ENCODE assay signal across 8 cellular contexts in the genomic region with DNA sequence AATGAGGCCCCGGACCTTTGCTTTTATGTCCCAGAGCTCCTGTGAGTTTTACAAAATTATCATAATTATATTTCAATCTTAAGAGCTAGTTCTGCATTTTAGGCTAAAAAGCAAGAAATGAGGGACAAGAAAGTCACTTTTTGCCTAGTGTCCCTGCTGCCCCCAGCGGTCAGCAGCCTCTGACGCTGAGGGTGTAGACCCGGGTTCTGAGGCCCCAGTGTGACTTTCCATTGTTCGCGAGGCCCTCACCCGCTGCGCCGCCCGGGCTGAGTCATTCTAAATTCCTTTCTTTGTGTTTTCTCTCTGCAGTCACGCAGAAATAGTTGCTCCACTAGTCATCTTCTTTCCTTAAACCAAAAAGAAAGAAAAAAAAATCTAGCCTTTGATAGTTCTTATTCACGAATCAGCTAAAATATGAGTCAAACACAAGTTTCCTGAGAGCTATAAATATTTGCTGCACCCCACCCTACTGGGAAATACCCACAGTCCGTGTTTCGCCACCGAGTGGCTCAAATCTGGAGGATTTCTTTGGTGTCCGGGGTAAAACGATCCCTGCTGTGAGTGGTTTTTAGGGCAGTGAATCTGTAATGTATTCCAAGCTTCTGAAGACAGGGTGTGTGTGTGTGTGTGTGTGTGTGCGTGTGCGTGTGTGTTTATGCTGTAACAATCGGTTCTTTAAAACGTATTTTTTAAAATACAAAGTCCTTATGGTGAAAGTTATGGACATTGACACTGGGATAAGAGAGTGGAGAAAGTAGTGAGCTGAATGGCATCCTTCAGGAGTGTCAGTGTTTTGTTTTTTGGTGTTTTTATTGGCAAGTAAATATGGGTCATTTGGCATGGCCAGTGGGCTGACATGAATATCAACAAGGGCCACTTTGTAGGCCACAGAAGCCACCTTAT. TPM values are rescaled to one million over a fixed set of nuclear protein-coding genes. Genes with fewer than 3 reads are reported as not detected.
DNase-seq lines count a peak whose midpoint lies in the region; ATAC-seq, FAIRE-seq and TF ChIP-seq lines count a peak whose summit lies in the region.

No MANE protein-coding gene starts in this region.

- peak overlapping the region; percentile 70 for H3K9ac ChIP-seq in fibroblast of lung (ENCODE audit: insufficient read depth, low read length)

- no peaks in the 10 kb centered on the region for H3K27me3 ChIP-seq in fibroblast of lung (ENCODE audit: control insufficient read depth, insufficient read depth, low read length)

- H3K27me3 Mint-ChIP-seq in activated T-cell treated with anti-CD3 and anti-CD28 coated beads, Interleukin-2, amount 50 U/mL, for 4 hours (ENCODE audit: low read depth): no peaks in the 10 kb centered on the region
- no peaks in the 10 kb centered on the region for H3K27me3 Mint-ChIP-seq in natural killer cell (ENCODE audit: low read depth in 2 of 2)
- H3K27me3 Mint-ChIP-seq in stimulated activated naive B cell treated with anti-CD40 and anti-IgM and Interleukin-4, amounts not matched to agents 10 μg/mL and 1 μg/mL and 100 μg/mL, for 72 hours: no peaks in the 10 kb centered on the region

- peak overlapping the region; percentile 41 to 60 (median 48) for H3K4me3 ChIP-seq in fibroblast of lung (replicated peaks in 1 of 4; ENCODE audit: control extremely low read depth in 1 of 4, insufficient read depth in 1 of 4, low read depth in 3 of 4, low read length in 4 of 4)

- peaks cover 3% of the 10 kb centered on the region for H3K9me3 Mint-ChIP-seq in activated T-cell treated with anti-CD3 and anti-CD28 coated beads, Interleukin-2, amount 50 U/mL, for 4 hours
- peaks cover 2% of the 10 kb centered on the region in 2 donors for H3K9me3 Mint-ChIP-seq in natural killer cell
- H3K9me3 Mint-ChIP-seq in stimulated activated naive B cell treated with anti-CD40 and anti-IgM and Interleukin-4, amounts not matched to agents 10 μg/mL and 1 μg/mL and 100 μg/mL, for 72 hours: peaks cover 0 to 5% of the 10 kb centered on the region in 2 donors

- H3K27ac Mint-ChIP-seq in natural killer cell: peak overlapping the region; percentile 91 to 92
- peak overlapping the region; percentile 96 for H3K27ac Mint-ChIP-seq in stimulated activated naive B cell treated with anti-CD40 and anti-IgM and Interleukin-4, amounts not matched to agents 10 μg/mL and 1 μg/mL and 100 μg/mL, for 72 hours

- DNase-seq in GM18507 (ENCODE audit: extremely low spot score, insufficient read length, low read depth) (peak; percentile 53), OCI-M2 (lab: John Stamatoyannopoulos, UW; ENCODE audit: unreplicated experiment) (peak; percentile 66), fibroblast of lung (ENCODE audit: low read depth in 2 of 2) (peak; percentile 98 to 99), natural killer cell (peak; percentile 71), DMS79 (lab: John Stamatoyannopoulos, UW) (no peak)
- DNase-seq in activated T-cell treated with anti-CD3 and anti-CD28 coated beads, Interleukin-2, amount 50 U/mL, for 4 hours: peak; percentile 74
- peak; percentile 68 for DNase-seq in stimulated activated naive B cell treated with anti-CD40 and anti-IgM and Interleukin-4, amounts not matched to agents 10 μg/mL and 1 μg/mL and 100 μg/mL, for 72 hours

- H4K20me1 ChIP-seq in fibroblast of lung (ENCODE audit: control insufficient read depth, extremely low read depth, insufficient read depth, low read length): no peaks in the 10 kb centered on the region

- FAIRE-seq in GM18507 (lab: Jason Lieb, UNC): peak; percentile 77

- H3K4me3 Mint-ChIP-seq in activated T-cell treated with anti-CD3 and anti-CD28 coated beads, Interleukin-2, amount 50 U/mL, for 4 hours: peak overlapping the region; percentile 77
- H3K4me3 Mint-ChIP-seq in natural killer cell: peak overlapping the region; percentile 86
- peak overlapping the region; percentile 75 to 85 for H3K4me3 Mint-ChIP-seq in stimulated activated naive B cell treated with anti-CD40 and anti-IgM and Interleukin-4, amounts not matched to agents 10 μg/mL and 1 μg/mL and 100 μg/mL, for 72 hours

- H3K4me1 ChIP-seq in fibroblast of lung (ENCODE audit: control insufficient read depth, extremely low read depth, insufficient read depth, low read length): peaks cover 16% of the 10 kb centered on the region

- no peaks in the 10 kb centered on the region for H3K36me3 ChIP-seq in fibroblast of lung (ENCODE audit: control insufficient read depth, insufficient read depth, low read length)

- H3K4me1 Mint-ChIP-seq in activated T-cell treated with anti-CD3 and anti-CD28 coated beads, Interleukin-2, amount 50 U/mL, for 4 hours (ENCODE audit: low read depth): peaks cover 21% of the 10 kb centered on the region
- peaks cover 14 to 17% of the 10 kb centered on the region in 2 donors for H3K4me1 Mint-ChIP-seq in natural killer cell
- H3K4me1 Mint-ChIP-seq in stimulated activated naive B cell treated with anti-CD40 and anti-IgM and Interleukin-4, amounts not matched to agents 10 μg/mL and 1 μg/mL and 100 μg/mL, for 72 hours: peaks cover 16 to 39% of the 10 kb centered on the region in 2 donors

- H3K9me3 ChIP-seq in fibroblast of lung (ENCODE audit: control insufficient read depth, insufficient read depth, low read depth, low read length): no peaks in the 10 kb centered on the region

- H3K4me2 ChIP-seq in fibroblast of lung (ENCODE audit: extremely low read depth, insufficient read depth, low read length): peak overlapping the region; percentile 95

- H3K27ac ChIP-seq in fibroblast of lung (ENCODE audit: insufficient read depth, low read length): peak overlapping the region; percentile 98

- H3K36me3 Mint-ChIP-seq in activated T-cell treated with anti-CD3 and anti-CD28 coated beads, Interleukin-2, amount 50 U/mL, for 4 hours (ENCODE audit: insufficient read depth): peaks cover 2% of the 10 kb centered on the region
- no peaks in the 10 kb centered on the region for H3K36me3 Mint-ChIP-seq in natural killer cell
- peaks cover 0 to 4% of the 10 kb centered on the region in 2 donors for H3K36me3 Mint-ChIP-seq in stimulated activated naive B cell treated with anti-CD40 and anti-IgM and Interleukin-4, amounts not matched to agents 10 μg/mL and 1 μg/mL and 100 μg/mL, for 72 hours

- H2AFZ ChIP-seq in fibroblast of lung (ENCODE audit: low read length): no peak overlapping the region

- peak; percentile 28 to 43 for TF ChIP-seq CTCF in fibroblast of lung (conservative IDR thresholded peaks at IDR 0.05 in 1 of 2, IDR thresholded peaks at IDR 0.05 in 1 of 2; ENCODE audit: low read depth in 1 of 2, low read length in 2 of 2)
- peak; percentile 24 for TF ChIP-seq CTCF in natural killer cell (IDR thresholded peaks at IDR 0.05)

- intact Hi-C loops in natural killer cell (cut with micrococcal nuclease): loop anchor here (1.0 kb wide), 1 partner anchor 60 kb away; no protein-coding TSS in a partner anchor

- ATAC-seq in HG02943 (IDR thresholded peaks at IDR 0.05; ENCODE audit: low read depth, unreplicated experiment): peak; percentile 61
- ATAC-seq in activated T-cell treated with anti-CD3 and anti-CD28 coated beads, Interleukin-2, amount 50 U/mL, for 4 hours: peak; percentile 97 to 99
- peak; percentile 80 to 85 (median 83) for ATAC-seq in natural killer cell
- ATAC-seq in stimulated activated naive B cell treated with anti-CD40 and anti-IgM and Interleukin-4, amounts not matched to agents 10 μg/mL and 1 μg/mL and 100 μg/mL, for 72 hours (replicated peaks): peak; percentile 85 to 88

- no peaks in the 10 kb centered on the region for H3K79me2 ChIP-seq in fibroblast of lung (ENCODE audit: control insufficient read depth, insufficient read depth, low read length)

RNA-seq across cellular contexts. Expression of a gene that starts 59.7 kb away (rescaled TPM):
- total RNA-seq in activated T-cell treated with anti-CD3 and anti-CD28 coated beads, Interleukin-2, amount 50 U/mL, for 4 hours: over 10,000 TPM; 10,240 to 10,910 (median 10,363) TPM
- total RNA-seq in fibroblast of lung (21,405 and 36,498 TPM in 2 replicates), natural killer cell (1,000 to 10,000 TPM; 6,475 to 7,348 (median 7,348) TPM)
- 13,707 and 15,755 TPM in 2 replicates for polyA plus RNA-seq in fibroblast of lung
- 10,377 and 11,755 TPM in 2 replicates for polyA plus RNA-seq in fibroblast of lung (2012)
- polyA minus RNA-seq in fibroblast of lung (ENCODE audit: low replicate concordance): 8,762 and 9,002 TPM in 2 replicates
